Comparison of ENCODE assay signal across 8 cellular contexts in genomic region chr14:104768437-104769323, GRCh38. TPM values are rescaled to one million over a fixed set of nuclear protein-coding genes. Genes with fewer than 3 reads are reported as not detected.
DNase-seq lines count a peak whose midpoint lies in the region; ATAC-seq and TF ChIP-seq lines count a peak whose summit lies in the region.

No MANE protein-coding gene starts in this region.

- peak; percentile 76 for TF ChIP-seq CTCF in fibroblast of villous mesenchyme (IDR thresholded peaks at IDR 0.05; ENCODE audit: insufficient read depth, low read depth, low read length)
- TF ChIP-seq CTCF in neural crest cell (conservative IDR thresholded peaks at IDR 0.05) = peak; percentile 97

- H3K4me3 Mint-ChIP-seq in neural crest cell = peak overlapping the region; percentile 64

- no peaks in the 10 kb centered on the region for H3K9me3 Mint-ChIP-seq in neural crest cell

- peak overlapping the region; percentile 43 for H3K27ac Mint-ChIP-seq in neural crest cell (ENCODE audit: unreplicated experiment)

- H3K4me3 ChIP-seq in fibroblast of villous mesenchyme (ENCODE audit: low read depth, low read length) = no peak overlapping the region

- peaks cover 23% of the 10 kb centered on the region for H3K36me3 Mint-ChIP-seq in neural crest cell (ENCODE audit: low read depth)

- H3K27me3 Mint-ChIP-seq in neural crest cell (ENCODE audit: low read depth) = no peaks in the 10 kb centered on the region

- ATAC-seq in GM19452 (IDR thresholded peaks at IDR 0.05; ENCODE audit: unreplicated experiment) = peak; percentile 76

- DNase-seq in C1 segment of cervical spinal cord (lab: John Stamatoyannopoulos, UW) (peak; percentile 20 to 89 (median 70)), KG1 (lab: John Stamatoyannopoulos, UW) (peak; percentile 85), RPMI8226 (peak; percentile 71), fibroblast of villous mesenchyme (ENCODE audit: low read depth) (peak; percentile 81), neural crest cell (ENCODE audit: low read depth, low spot score) (peak; percentile 100), stromal cell of bone marrow (ENCODE audit: low read depth) (peak; percentile 48)
- DNase-seq in activated T-helper 1 cell treated with anti-CD3 and anti-CD28 coated beads, Interleukin-2, amount 50 U/mL, for 16 hours (ENCODE audit: low read depth in 1 of 2, low spot score in 1 of 2) = peak; percentile 82 to 95

- H3K4me1 Mint-ChIP-seq in neural crest cell = peaks cover 21% of the 10 kb centered on the region

RNA-seq across cellular contexts. Expression of gene SIVA1, which starts 15.7 kb away (rescaled TPM):
- total RNA-seq in fibroblast of villous mesenchyme (67.8 and 73.8 TPM in 2 replicates), neural crest cell (109 and 121 TPM in 2 replicates)

RNA-seq across cellular contexts. Expression of gene AKT1, which starts 26.9 kb away (rescaled TPM):
- total RNA-seq in fibroblast of villous mesenchyme (233 and 261 TPM in 2 replicates), neural crest cell (179 and 191 TPM in 2 replicates)

RNA-seq across cellular contexts. Expression of gene ZBTB42, which starts 32.2 kb away (rescaled TPM):
- total RNA-seq in fibroblast of villous mesenchyme = 3.5 and 4.3 TPM in 2 replicates
- total RNA-seq in neural crest cell = 2.2 and 2.7 TPM in 2 replicates

RNA-seq across cellular contexts. Expression of gene ADSS1, which starts 44.7 kb away (rescaled TPM):
- total RNA-seq in fibroblast of villous mesenchyme (1.3 and 4.3 TPM in 2 replicates), neural crest cell (4.4 and 5.0 TPM in 2 replicates)

Comparison
In these comparisons a context has a peak if more than half of its experiments do, and no peak if none do; other contexts are left out.
1. DNase-seq: peak in every context shown above with its lines; median percentile 100 in neural crest cell; 88 in activated T-helper 1 cell treated with anti-CD3 and anti-CD28 coated beads, Interleukin-2, amount 50 U/mL, for 16 hours; 85 in KG1; 81 in fibroblast of villous mesenchyme; 71 in RPMI8226; 70 in C1 segment of cervical spinal cord; 48 in stromal cell of bone marrow.